ENCODE assay signal across 13 cellular contexts in genomic region chr1:167913895-167914502, GRCh38. TPM values are rescaled to one million over a fixed set of nuclear protein-coding genes. Genes with fewer than 3 reads are reported as not detected.
"Had no signal": no experiment of that assay in that cellular context is flagged by ENCODE, and none has a peak within 500 bp of the region (broad histone marks: within the 10 kb centered on the region; RNA-seq: fewer than 3 reads in every experiment).

TSS of gene ADCY10 (minus strand) at chr1:167914134. CDS start at chr1:167905140, 8,994 bp downstream.

- H3K4me3 ChIP-seq: prostate gland, sigmoid colon, spleen had no signal

- H3K4me1 Mint-ChIP-seq: nephron had no signal

- H3K27me3 ChIP-seq: brain microvascular endothelial cell, sigmoid colon, spleen had no signal

- H3K27ac Mint-ChIP-seq: activated T-helper 1 cell treated with anti-CD3 and anti-CD28 coated beads, Interleukin-12 subunit alpha, Interleukin-12 subunit beta, Interleukin-2, Interleukin-4 antibody, amounts not matched to agents 30 ng/mL and 10 ng/mL and 1 ng/mL, durations not matched to agents 14 hours and 24 hours and 36 hours; stimulated activated naive CD8-positive, alpha-beta T cell treated with anti-CD3 and anti-CD28 coated beads, Interleukin-15, Interleukin-2, amounts not matched to agents 100 ng/mL and 50 ng/mL, for 24 hours had no signal

- H3K4me1 ChIP-seq: sigmoid colon had no signal

- H3K27me3 Mint-ChIP-seq: stimulated activated naive CD8-positive, alpha-beta T cell treated with anti-CD3 and anti-CD28 coated beads, Interleukin-15, Interleukin-2, amounts not matched to agents 100 ng/mL and 50 ng/mL, for 24 hours had no signal

- H3K27ac ChIP-seq: brain microvascular endothelial cell, epithelial cell of prostate, sigmoid colon, spleen had no signal

- H3K36me3 ChIP-seq: brain microvascular endothelial cell, prostate gland had no signal

- H3K9me3 ChIP-seq: sigmoid colon had no signal

- DNase-seq: activated CD4-positive, alpha-beta T cell treated with anti-CD3 and anti-CD28 coated beads for 4 hours; activated CD8-positive, alpha-beta memory T cell treated with anti-CD3 and anti-CD28 coated beads for 24 hours; brain microvascular endothelial cell; foreskin melanocyte; occipital lobe; sigmoid colon; spleen; T-helper 1 cell had no signal

- H3K4me3 Mint-ChIP-seq: activated T-helper 1 cell treated with anti-CD3 and anti-CD28 coated beads, Interleukin-12 subunit alpha, Interleukin-12 subunit beta, Interleukin-2, Interleukin-4 antibody, amounts not matched to agents 30 ng/mL and 10 ng/mL and 1 ng/mL, durations not matched to agents 14 hours and 24 hours and 36 hours; nephron; stimulated activated naive CD8-positive, alpha-beta T cell treated with anti-CD3 and anti-CD28 coated beads, Interleukin-15, Interleukin-2, amounts not matched to agents 100 ng/mL and 50 ng/mL, for 24 hours had no signal

RNA-seq across cellular contexts. Expression of gene ADCY10, which starts in this region (rescaled TPM):
- total RNA-seq: activated T-helper 1 cell treated with anti-CD3 and anti-CD28 coated beads, Interleukin-12 subunit alpha, Interleukin-12 subunit beta, Interleukin-2, Interleukin-4 antibody, amounts not matched to agents 30 ng/mL and 10 ng/mL and 1 ng/mL, durations not matched to agents 14 hours and 24 hours and 36 hours had no signal
